Comparison of ENCODE assay signal across 17 cellular contexts in genomic region chr14:54001189-54001878, GRCh38. TPM values are rescaled to one million over a fixed set of nuclear protein-coding genes. Genes with fewer than 3 reads are reported as not detected.
DNase-seq lines count a peak whose midpoint lies in the region; ATAC-seq, FAIRE-seq and TF ChIP-seq lines count a peak whose summit lies in the region.
"Had no signal": no experiment of that assay in that cellular context is flagged by ENCODE, and none has a peak within 500 bp of the region (broad histone marks: within the 10 kb centered on the region; RNA-seq: fewer than 3 reads in every experiment).

No MANE protein-coding gene starts in this region.

- H3K36me3 ChIP-seq in WERI-Rb-1 (no peaks in the 10 kb centered on the region), mesenchymal stem cell (ENCODE audit: control insufficient read depth in 1 of 2, insufficient read depth in 2 of 2, low read depth in 1 of 2, low read length in 2 of 2) (no peaks in the 10 kb centered on the region)
- H3K36me3 ChIP-seq: colonic mucosa, SJSA1 had no signal

- ATAC-seq in stimulated activated naive CD8-positive, alpha-beta T cell treated with anti-CD3 and anti-CD28 coated beads, Interleukin-15, amount 100 ng/mL, for 72 hours, result no peak
- ATAC-seq: activated naive CD4-positive, alpha-beta T cell treated with anti-CD3 and anti-CD28 coated beads, Interleukin-2, amount 50 U/mL, for 72 hours; natural killer cell treated with Interleukin-12 subunit alpha and Interleukin-12 subunit beta and Interleukin-15 and Interleukin-18, amount 100 ng/mL, for 72 hours had no signal

- 90% methylated on average over 3 of the region's 5 CpGs for WGBS in mesenchymal stem cell

- H2BK120ac ChIP-seq in mesenchymal stem cell (ENCODE audit: low read depth, low read length), result no peak overlapping the region

- H2AK5ac ChIP-seq in mesenchymal stem cell (ENCODE audit: low read length, severe bottlenecking), result no peak overlapping the region

- H3K9ac ChIP-seq in mesenchymal stem cell (ENCODE audit: low read length), result no peak overlapping the region

- H3K27ac ChIP-seq in WERI-Rb-1 (no peak overlapping the region), mesenchymal stem cell (ENCODE audit: low read length, poor library complexity, severe bottlenecking) (peak overlapping the region; percentile 58)
- H3K27ac ChIP-seq: colonic mucosa, SJSA1 had no signal

- H3K27ac Mint-ChIP-seq in stimulated activated naive CD8-positive, alpha-beta T cell treated with anti-CD3 and anti-CD28 coated beads, Interleukin-15, amount 100 ng/mL, for 72 hours, result no peak overlapping the region
- H3K27ac Mint-ChIP-seq: activated naive CD4-positive, alpha-beta T cell treated with anti-CD3 and anti-CD28 coated beads, Interleukin-2, amount 50 U/mL, for 72 hours; natural killer cell treated with Interleukin-12 subunit alpha and Interleukin-12 subunit beta and Interleukin-15 and Interleukin-18, amount 100 ng/mL, for 72 hours; stimulated activated naive CD8-positive, alpha-beta T cell treated with anti-CD3 and anti-CD28 coated beads, Interleukin-15, Interleukin-2, amounts not matched to agents 100 ng/mL and 50 ng/mL, for 24 hours had no signal

- H3K27me3 Mint-ChIP-seq in stimulated activated naive CD8-positive, alpha-beta T cell treated with anti-CD3 and anti-CD28 coated beads, Interleukin-15, amount 100 ng/mL, for 72 hours, result no peaks in the 10 kb centered on the region
- H3K27me3 Mint-ChIP-seq: natural killer cell treated with Interleukin-12 subunit alpha and Interleukin-12 subunit beta and Interleukin-15 and Interleukin-18, amount 100 ng/mL, for 72 hours; stimulated activated naive CD8-positive, alpha-beta T cell treated with anti-CD3 and anti-CD28 coated beads, Interleukin-15, Interleukin-2, amounts not matched to agents 100 ng/mL and 50 ng/mL, for 24 hours had no signal

- H3K27me3 ChIP-seq in WERI-Rb-1 (ENCODE audit: insufficient read depth, low read depth, severe bottlenecking) (peaks cover 39% of the 10 kb centered on the region), mesenchymal stem cell (ENCODE audit: control insufficient read depth in 1 of 2, insufficient read depth in 1 of 2, low read length in 2 of 2) (no peaks in the 10 kb centered on the region)
- H3K27me3 ChIP-seq: colonic mucosa, SJSA1 had no signal

- peak overlapping the region; percentile 33 for H3K4me2 ChIP-seq in mesenchymal stem cell (ENCODE audit: low read length, poor library complexity, severe bottlenecking)

- no peak overlapping the region for H4K91ac ChIP-seq in mesenchymal stem cell (ENCODE audit: low read length)

- H3K23ac ChIP-seq in mesenchymal stem cell (ENCODE audit: low read length in 2 of 2), result no peak overlapping the region

- H3K79me1 ChIP-seq in mesenchymal stem cell (replicated peaks; ENCODE audit: low read length, poor library complexity, severe bottlenecking), result no peaks in the 10 kb centered on the region

- peaks cover 5 to 6% of the 10 kb centered on the region in 2 donors for H3K9me3 Mint-ChIP-seq in stimulated activated naive CD8-positive, alpha-beta T cell treated with anti-CD3 and anti-CD28 coated beads, Interleukin-15, amount 100 ng/mL, for 72 hours

- DNase-seq in Daoy (ENCODE audit: low read depth), result peak; percentile 37
- DNase-seq in HTR-8/SVneo (ENCODE audit: insufficient read length, low spot score), result no peak
- no peak for DNase-seq in WERI-Rb-1
- no peak for DNase-seq in mesenchymal stem cell
- DNase-seq in stimulated activated naive CD8-positive, alpha-beta T cell treated with anti-CD3 and anti-CD28 coated beads, Interleukin-15, amount 100 ng/mL, for 72 hours, result no peak
- DNase-seq in activated effector memory CD4-positive, alpha-beta T cell treated with Interleukin-2 at 50 U/mL for 16 hours, result no peak
- DNase-seq in ecto neural progenitor cell (ENCODE audit: low spot score), result no peak
- DNase-seq in dedifferentiated amniotic fluid mesenchymal stem cell (ENCODE audit: extremely low spot score), result no peak
- DNase-seq: activated CD4-positive, CD25-positive, alpha-beta regulatory T cell; activated CD8-positive, alpha-beta memory T cell treated with anti-CD3 and anti-CD28 coated beads, Interleukin-2, amount 50 U/mL, for 48 hours; colonic mucosa; NCI-H1694 treated with DMSO at 0.1 percent for 48 hours had no signal

- TF ChIP-seq CTCF in WERI-Rb-1 (IDR thresholded peaks at IDR 0.05; ENCODE audit: low read depth, low read length), result 0 out of 2 replicates have a peak, but pooled peaks have one; percentile 11

- no peak overlapping the region for H3K4ac ChIP-seq in mesenchymal stem cell (ENCODE audit: low read depth in 1 of 2, low read length in 2 of 2)

- no peak overlapping the region for H2BK5ac ChIP-seq in mesenchymal stem cell (ENCODE audit: low read depth, low read length, poor library complexity, severe bottlenecking)

- no peak overlapping the region for H2BK12ac ChIP-seq in mesenchymal stem cell (ENCODE audit: low read length in 2 of 2)

- no peak overlapping the region for H3K4me3 Mint-ChIP-seq in stimulated activated naive CD8-positive, alpha-beta T cell treated with anti-CD3 and anti-CD28 coated beads, Interleukin-15, amount 100 ng/mL, for 72 hours
- H3K4me3 Mint-ChIP-seq: CD14-positive monocyte; natural killer cell treated with Interleukin-12 subunit alpha and Interleukin-12 subunit beta and Interleukin-15 and Interleukin-18, amount 100 ng/mL, for 72 hours; stimulated activated naive CD8-positive, alpha-beta T cell treated with anti-CD3 and anti-CD28 coated beads, Interleukin-15, Interleukin-2, amounts not matched to agents 100 ng/mL and 50 ng/mL, for 24 hours had no signal

- H4K8ac ChIP-seq in mesenchymal stem cell (ENCODE audit: low read length), result no peak overlapping the region

- peak overlapping the region in 1 of 2 experiments; percentile 52 for H3K18ac ChIP-seq in mesenchymal stem cell (ENCODE audit: low read depth in 1 of 2, low read length in 2 of 2)

- H3K4me1 Mint-ChIP-seq in stimulated activated naive CD8-positive, alpha-beta T cell treated with anti-CD3 and anti-CD28 coated beads, Interleukin-15, amount 100 ng/mL, for 72 hours, result no peaks in the 10 kb centered on the region
- H3K4me1 Mint-ChIP-seq: CD14-positive monocyte had no signal

- H3K4me3 ChIP-seq in WERI-Rb-1 (ENCODE audit: low read depth, low read length), result no peak overlapping the region
- no peak overlapping the region for H3K4me3 ChIP-seq in mesenchymal stem cell (ENCODE audit: insufficient read depth in 1 of 2, low read depth in 1 of 2, low read length in 2 of 2)
- H3K4me3 ChIP-seq: colonic mucosa, SJSA1 had no signal

- FAIRE-seq in HTR-8/SVneo (lab: Jason Lieb, UNC), result peak; percentile 23

- H2BK15ac ChIP-seq in mesenchymal stem cell (ENCODE audit: low read depth, poor library complexity, severe bottlenecking), result no peak overlapping the region

- no peak overlapping the region for H2AFZ ChIP-seq in mesenchymal stem cell (ENCODE audit: low read depth, low read length)

- H3K14ac ChIP-seq in mesenchymal stem cell (ENCODE audit: low read length in 2 of 2), result no peak overlapping the region

- H3K9me3 ChIP-seq in WERI-Rb-1 (ENCODE audit: severe bottlenecking) (no peaks in the 10 kb centered on the region), mesenchymal stem cell (ENCODE audit: control insufficient read depth, low read length) (no peaks in the 10 kb centered on the region)
- H3K9me3 ChIP-seq: colonic mucosa, SJSA1 had no signal

- peaks cover 7% of the 10 kb centered on the region for H3K4me1 ChIP-seq in mesenchymal stem cell (ENCODE audit: control insufficient read depth, insufficient read depth, low read depth, low read length)
- H3K4me1 ChIP-seq: colonic mucosa had no signal

RNA-seq across cellular contexts. Expression of gene BMP4, which starts 44.7 kb away (rescaled TPM):
- total RNA-seq in Daoy (2014; rRNA removed; shearing (Covaris generic)), result 8.0 and 9.5 TPM in 2 replicates
- 146 TPM for polyA plus RNA-seq in mesenchymal stem cell (2013, experiment 1 of 2)
- polyA plus RNA-seq in mesenchymal stem cell (2013, experiment 2 of 2), result 153 TPM
- total RNA-seq: activated naive CD4-positive, alpha-beta T cell treated with anti-CD3 and anti-CD28 coated beads, Interleukin-2, amount 50 U/mL, for 72 hours had no signal
